Comparison of ENCODE assay signal across 26 cellular contexts in genomic region chr5:154466147-154466546, GRCh38. TPM values are rescaled to one million over a fixed set of nuclear protein-coding genes. Genes with fewer than 3 reads are reported as not detected.
DNase-seq lines count a peak whose midpoint lies in the region; ATAC-seq, FAIRE-seq and TF ChIP-seq lines count a peak whose summit lies in the region.
"Had no signal": no experiment of that assay in that cellular context is flagged by ENCODE, and none has a peak within 500 bp of the region (broad histone marks: within the 10 kb centered on the region; RNA-seq: fewer than 3 reads in every experiment).

No MANE protein-coding gene starts in this region.

- no peak for FAIRE-seq in HepG2 (lab: Jason Lieb, UNC)
- no peak for FAIRE-seq in small intestine (lab: Jason Lieb, UNC)
- FAIRE-seq: A549, G401.6, GM12891, GM19239 had no signal

- H3K36me3 ChIP-seq in HepG2 (replicated peaks in 1 of 2; ENCODE audit: control insufficient read depth in 1 of 2, insufficient read depth in 2 of 2, low read length in 2 of 2), result no peaks in the 10 kb centered on the region
- H3K36me3 ChIP-seq in right lobe of liver, result no peaks in the 10 kb centered on the region
- H3K36me3 ChIP-seq in small intestine (ENCODE audit: control insufficient read depth in 2 of 2, insufficient read depth in 2 of 2, low read length in 2 of 2), result no peaks in the 10 kb centered on the region
- H3K36me3 ChIP-seq: BLaER1 had no signal

- H4K20me1 ChIP-seq in HepG2 (ENCODE audit: insufficient read depth, low read length), result no peaks in the 10 kb centered on the region

- TF ChIP-seq RAD21 in HepG2 (CRISPR knock-in tag; IDR thresholded peaks at IDR 0.05), result no peak

- TF ChIP-seq CTCF in HepG2 (CRISPR knock-in tag; IDR thresholded peaks at IDR 0.05), result no peak
- no peak for TF ChIP-seq CTCF in right lobe of liver (IDR thresholded peaks at IDR 0.05)

- peak; percentile 32 for DNase-seq in HepG2 (ENCODE audit: low spot score)
- no peak for DNase-seq in right lobe of liver
- DNase-seq in LoVo (ENCODE audit: low spot score), result peak; percentile 59
- no peak for DNase-seq in left colon
- peak; percentile 77 for DNase-seq in small intestine
- DNase-seq in SIG-M5 treated with dmso at 0.1 percent for 504 hours (lab: John Stamatoyannopoulos, UW; ENCODE audit: unreplicated experiment), result no peak
- no peak for DNase-seq in posterior vena cava (ENCODE audit: low spot score)
- DNase-seq: BE2C; C1 segment of cervical spinal cord; CD4-positive, alpha-beta memory T cell; CD4-positive, CD25-positive, alpha-beta regulatory T cell; CD8-positive, alpha-beta memory T cell; COR-L47; DMS 273 treated with DMSO at 0.1 percent for 48 hours; DMS153; DMS79 treated with DMSO at 0.1 percent for 48 hours; GF-D8 had no signal

- TF ChIP-seq POLR2A in HepG2 (IDR thresholded peaks at IDR 0.05; ENCODE audit: insufficient read depth in 1 of 2, low read depth in 2 of 2, low read length in 2 of 2) (no peak), right lobe of liver (IDR thresholded peaks at IDR 0.05) (no peak)

- TF ChIP-seq EP300 in HepG2 (IDR thresholded peaks at IDR 0.05; ENCODE audit: low read depth in 2 of 2, low read length in 2 of 2) (no peak), HepG2 (CRISPR knock-in tag; IDR thresholded peaks at IDR 0.05; ENCODE audit: borderline replicate concordance) (no peak)

- ATAC-seq in HepG2 (no peak), right lobe of liver (no peak), left colon (peak; percentile 37), GM21576 (IDR thresholded peaks at IDR 0.05; ENCODE audit: unreplicated experiment) (no peak)
- ATAC-seq: A549 had no signal

- H3K27me3 ChIP-seq in HepG2 (ENCODE audit: control insufficient read depth in 1 of 2, insufficient read depth in 2 of 2, low read length in 2 of 2) (peaks cover 0 to 12% of the 10 kb centered on the region in 2 experiments; a peak in 2 of 5 replicates), right lobe of liver (peaks cover 0 to under 1% of the 10 kb centered on the region in 2 donors), small intestine (ENCODE audit: control insufficient read depth in 2 of 2, insufficient read depth in 2 of 2, low read length in 2 of 2) (peaks cover 0 to 5% of the 10 kb centered on the region in 2 donors)
- H3K27me3 ChIP-seq: BE2C had no signal

- H3K9me3 ChIP-seq in HepG2 (ENCODE audit: low read length) (no peaks in the 10 kb centered on the region), right lobe of liver (no peaks in the 10 kb centered on the region), small intestine (ENCODE audit: control insufficient read depth, low read depth) (no peaks in the 10 kb centered on the region)
- H3K9me3 ChIP-seq: A549, BE2C, BLaER1 had no signal

- no peak overlapping the region for H2AFZ ChIP-seq in HepG2 (ENCODE audit: low read length)

- BruUV-seq in HepG2 (replicated peaks; lab: Mats Ljungman, UMichigan), result no TSS peak

- POLR2A ChIA-PET in HepG2 (lab: Yijun Ruan, JAX), result interaction anchor here (1.6 kb wide), 1 partner anchor 18 kb away, joined by 5 read pairs; no protein-coding TSS in a partner anchor

- WGBS in HepG2 (ENCODE audit: low lambda C conversion rate), result 27% methylated on average over 5 of the region's 5 CpGs
- 40% methylated on average over 3 of the region's 5 CpGs for WGBS in right lobe of liver (ENCODE audit: insufficient coverage, low coverage, low lambda C conversion rate, missing lambda C conversion rate)
- 25 to 47% (median 40%) methylated on average over 5 of the region's 5 CpGs for WGBS in small intestine, 3 donors

- no peaks in the 10 kb centered on the region for H3K79me2 ChIP-seq in HepG2 (ENCODE audit: insufficient read depth, low read length)

- H3K4me3 ChIP-seq in HepG2 (replicated peaks in 1 of 3; ENCODE audit: insufficient read depth in 1 of 3, low read depth in 2 of 3, low read length in 3 of 3) (no peak overlapping the region), right lobe of liver (no peak overlapping the region), small intestine (ENCODE audit: low read depth in 1 of 2, low read length in 2 of 2) (no peak overlapping the region)
- H3K4me3 ChIP-seq: A549, BLaER1 had no signal

- intact Hi-C loops in HepG2 (cut with micrococcal nuclease; ENCODE audit: unreplicated experiment), result loop anchor here (2.0 to 5.0 kb wide), 2 partner anchors 43 to 394 kb away; no protein-coding TSS in a partner anchor
- intact Hi-C loops in right lobe of liver (cut with DNase I), result loop anchor here in 1 of 2 donors (10.0 kb wide), 1 partner anchor 139 kb away; no protein-coding TSS in a partner anchor
- intact Hi-C loops in left colon (cut with DNase I, micrococcal nuclease), result loop anchor here in 1 of 2 donors (2.0 kb wide), 1 partner anchor 145 kb away; no protein-coding TSS in a partner anchor
- intact Hi-C loops in posterior vena cava (cut with DNase I), result loop anchor here (2.0 to 5.0 kb wide), 2 partner anchors 141 to 145 kb away; no protein-coding TSS in a partner anchor

- H3K4me1 ChIP-seq in HepG2 (ENCODE audit: insufficient read depth, low read length), result peaks cover 54% of the 10 kb centered on the region
- no peaks in the 10 kb centered on the region for H3K4me1 ChIP-seq in right lobe of liver
- no peaks in the 10 kb centered on the region for H3K4me1 ChIP-seq in small intestine (ENCODE audit: control insufficient read depth in 2 of 2, insufficient read depth in 1 of 2, low read depth in 1 of 2, low read length in 1 of 2)

- CTCF ChIA-PET in HepG2 (lab: Yijun Ruan, JAX; ENCODE audit: low intra/inter-chr PET ratio, low total read pairs), result interaction anchor here (2.6 kb wide), 1 partner anchor 144 kb away, joined by 32 read pairs; no protein-coding TSS in a partner anchor

- H3K27ac ChIP-seq in HepG2 (ENCODE audit: extremely low read length, insufficient read depth, low read length) (no peak overlapping the region), right lobe of liver (no peak overlapping the region), small intestine (ENCODE audit: low read depth in 1 of 2, low read length in 1 of 2) (no peak overlapping the region)
- H3K27ac ChIP-seq: 22Rv1, A549, BLaER1 had no signal

- no peak overlapping the region for H3K9ac ChIP-seq in HepG2 (ENCODE audit: insufficient read depth, low read depth, low read length)
- H3K9ac ChIP-seq: BLaER1 had no signal

- in situ Hi-C loops in HepG2 (cut with HindIII; ENCODE audit: extremely low pct_ligation_motif_present, low pct_unique_long_range_greater_than_20kb), result loop anchor here (5.0 kb wide), 1 partner anchor 141 kb away; no protein-coding TSS in a partner anchor

- peak overlapping the region; percentile 18; the same call in 1 of the 2 replicates for H3K4me2 ChIP-seq in HepG2 (ENCODE audit: low read depth, low read length)
- H3K4me2 ChIP-seq: BLaER1 had no signal

RNA-seq across cellular contexts. Expression of gene HAND1, which starts 11.9 kb away (rescaled TPM):
- total RNA-seq in HepG2 (2016; rRNA removed; fragmentation: Illumina TruSeq; extraction: Trizol) (not detected in 2 replicates), right lobe of liver (not detected), left colon (1 to 10 TPM in 1 of 2 donors, not detected in 1; 4.4 TPM), posterior vena cava (not detected)
- not detected in 2 replicates for total RNA-seq in HepG2 (2016; cell fraction: cytosol; rRNA removed; fragmentation: Illumina TruSeq; extraction: Trizol; ENCODE audit: low read depth)
- total RNA-seq in HepG2 (2016; cell fraction: insoluble cytoplasmic fraction; rRNA removed; fragmentation: Illumina TruSeq; extraction: Trizol), result not detected in 2 replicates
- total RNA-seq in HepG2 (2016; cell fraction: membrane; rRNA removed; fragmentation: Illumina TruSeq; extraction: Trizol), result not detected in 2 replicates
- total RNA-seq in HepG2 (2016; cell fraction: nucleus; rRNA removed; fragmentation: Illumina TruSeq; extraction: Trizol), result not detected in 2 replicates
- polyA plus RNA-seq in HepG2 (2011; rRNA removed) (not detected in 2 replicates), small intestine (under 1 TPM in 1 of 3 donors, not detected in 2; 0.42 TPM)
- polyA plus RNA-seq in HepG2 (2011; cell fraction: cytosol; rRNA removed), result not detected in 2 replicates
- polyA plus RNA-seq in HepG2 (2011; cell fraction: nucleus; rRNA removed), result not detected in 2 replicates
- polyA plus RNA-seq in HepG2 (2012), result not detected in 2 replicates
- not detected in 2 replicates for polyA plus RNA-seq in HepG2 (2016; cell fraction: cytosol; fragmentation: Illumina TruSeq; extraction: Trizol; ENCODE audit: low read depth)
- not detected in 2 replicates for polyA plus RNA-seq in HepG2 (2016; cell fraction: insoluble cytoplasmic fraction; fragmentation: Illumina TruSeq; extraction: Trizol; ENCODE audit: low read depth)
- not detected in 2 replicates for polyA plus RNA-seq in HepG2 (2016; cell fraction: membrane; fragmentation: Illumina TruSeq; extraction: Trizol; ENCODE audit: low read depth)
- polyA plus RNA-seq in HepG2 (2016; cell fraction: nucleus; fragmentation: Illumina TruSeq; extraction: Trizol; ENCODE audit: insufficient read depth, low read depth), result not detected in 2 replicates
- polyA minus RNA-seq in HepG2 (2011; rRNA and poly(A)+ RNA removed; ENCODE audit: low replicate concordance), result not detected in 2 replicates
- not detected in 2 replicates for polyA minus RNA-seq in HepG2 (2011; cell fraction: cytosol; rRNA and poly(A)+ RNA removed)
- polyA minus RNA-seq in HepG2 (2011; cell fraction: nucleus; rRNA and poly(A)+ RNA removed), result not detected in 2 replicates
- total RNA-seq: A172; CD4-positive, alpha-beta memory T cell; CD4-positive, CD25-positive, alpha-beta regulatory T cell; CD8-positive, alpha-beta memory T cell had no signal
- polyA plus RNA-seq: CD14-positive monocyte; CD4-positive, alpha-beta memory T cell; CD4-positive, CD25-positive, alpha-beta regulatory T cell; CD8-positive, alpha-beta memory T cell had no signal

RNA-seq across cellular contexts. Expression of gene SAP30L, which starts 20.4 kb away (rescaled TPM):
- total RNA-seq in HepG2 (2016; rRNA removed; fragmentation: Illumina TruSeq; extraction: Trizol) (35.1 and 37.2 TPM in 2 replicates), right lobe of liver (10 to 100 TPM in 5 of 6 experiments, 1 to 10 TPM in 1; 9.7 to 24.9 (median 20.1) TPM), left colon (10 to 100 TPM; 42.6 to 48.9 TPM), posterior vena cava (10 to 100 TPM; 34.6 to 50.5 TPM)
- total RNA-seq in HepG2 (2016; cell fraction: cytosol; rRNA removed; fragmentation: Illumina TruSeq; extraction: Trizol; ENCODE audit: low read depth), result 43.5 and 52.9 TPM in 2 replicates
- total RNA-seq in HepG2 (2016; cell fraction: insoluble cytoplasmic fraction; rRNA removed; fragmentation: Illumina TruSeq; extraction: Trizol), result 29.8 and 32.1 TPM in 2 replicates
- 68.1 and 69.8 TPM in 2 replicates for total RNA-seq in HepG2 (2016; cell fraction: membrane; rRNA removed; fragmentation: Illumina TruSeq; extraction: Trizol)
- 18.6 and 21.2 TPM in 2 replicates for total RNA-seq in HepG2 (2016; cell fraction: nucleus; rRNA removed; fragmentation: Illumina TruSeq; extraction: Trizol)
- polyA plus RNA-seq in HepG2 (2011; rRNA removed) (22.7 and 27.9 TPM in 2 replicates), small intestine (10 to 100 TPM; 16.7 to 52.8 (median 33.0) TPM)
- 13.3 and 17.8 TPM in 2 replicates for polyA plus RNA-seq in HepG2 (2011; cell fraction: cytosol; rRNA removed)
- 11.4 and 19.9 TPM in 2 replicates for polyA plus RNA-seq in HepG2 (2011; cell fraction: nucleus; rRNA removed)
- 25.2 and 38.3 TPM in 2 replicates for polyA plus RNA-seq in HepG2 (2012)
- 53.9 and 56.6 TPM in 2 replicates for polyA plus RNA-seq in HepG2 (2016; cell fraction: cytosol; fragmentation: Illumina TruSeq; extraction: Trizol; ENCODE audit: low read depth)
- polyA plus RNA-seq in HepG2 (2016; cell fraction: insoluble cytoplasmic fraction; fragmentation: Illumina TruSeq; extraction: Trizol; ENCODE audit: low read depth), result 37.5 and 38.4 TPM in 2 replicates
- 62.1 and 69.0 TPM in 2 replicates for polyA plus RNA-seq in HepG2 (2016; cell fraction: membrane; fragmentation: Illumina TruSeq; extraction: Trizol; ENCODE audit: low read depth)
- 35.7 and 47.1 TPM in 2 replicates for polyA plus RNA-seq in HepG2 (2016; cell fraction: nucleus; fragmentation: Illumina TruSeq; extraction: Trizol; ENCODE audit: insufficient read depth, low read depth)
- polyA minus RNA-seq in HepG2 (2011; rRNA and poly(A)+ RNA removed; ENCODE audit: low replicate concordance), result 6.8 and 18.8 TPM in 2 replicates
- polyA minus RNA-seq in HepG2 (2011; cell fraction: cytosol; rRNA and poly(A)+ RNA removed), result 7.7 and 13.8 TPM in 2 replicates
- polyA minus RNA-seq in HepG2 (2011; cell fraction: nucleus; rRNA and poly(A)+ RNA removed), result 8.1 and 9.5 TPM in 2 replicates

Comparison
In these comparisons a context has a peak if more than half of its experiments do, and no peak if none do; other contexts are left out.
1. DNase-seq: peak in HepG2 (single experiment), LoVo (single experiment) and small intestine (single experiment); none in right lobe of liver (0 of 3), left colon (0 of 2), SIG-M5 treated with dmso at 0.1 percent for 504 hours (single experiment) and posterior vena cava (single experiment).